In the genomic region with DNA sequence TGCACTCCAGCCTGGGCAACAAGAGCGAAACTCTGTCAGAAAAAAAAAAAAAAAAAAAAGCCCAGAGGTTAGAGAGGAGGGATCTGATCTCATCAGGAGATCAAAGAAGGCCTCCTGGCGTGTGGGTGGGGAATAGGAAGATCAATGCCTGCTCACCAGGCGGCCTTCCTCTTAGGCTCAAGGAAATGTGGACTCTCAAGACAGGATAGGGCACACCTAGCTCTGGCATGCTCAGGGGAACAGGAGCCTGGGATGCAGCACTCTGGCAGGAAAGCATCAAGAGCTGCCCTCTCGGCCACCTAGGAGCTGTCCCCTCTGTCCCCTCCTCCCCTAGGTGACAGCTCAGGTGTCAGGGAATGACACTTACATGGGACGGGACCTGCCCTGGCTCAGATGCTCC, we compare ENCODE assay signal across 2 cellular contexts. TPM values are rescaled to one million over a fixed set of nuclear protein-coding genes. Genes with fewer than 3 reads are reported as not detected.
"Had no signal": no experiment of that assay in that cellular context is flagged by ENCODE, and none has a peak within 500 bp of the region (broad histone marks: within the 10 kb centered on the region; RNA-seq: fewer than 3 reads in every experiment).

No MANE protein-coding gene starts in this region.

RNA-seq across cellular contexts. Expression of a gene that starts 22.9 kb away (rescaled TPM):
- total RNA-seq: naive thymus-derived CD8-positive, alpha-beta T cell had no signal
- polyA plus RNA-seq: keratinocyte had no signal
